8 cellular contexts compared by ENCODE assay signal in genomic region chr17:72239548-72239947, GRCh38.
"Had no signal": no experiment of that assay in that cellular context is flagged by ENCODE, and none has a peak within 500 bp of the region (broad histone marks: within the 10 kb centered on the region; RNA-seq: fewer than 3 reads in every experiment).

No MANE protein-coding gene starts in this region.

- DNase-seq: GM23248, GOT3, H7, KBM-7 had no signal

- H3K4me1 ChIP-seq: HAP-1 had no signal

- ATAC-seq: HCT116, HepG2 had no signal

- H3K36me3 ChIP-seq: HAP-1 had no signal

- H3K4me3 ChIP-seq: GM23248, HAP-1 had no signal

- FAIRE-seq: HepG2 had no signal

- H3K9ac ChIP-seq: GM23248 had no signal

- H2AFZ ChIP-seq: GM23248 had no signal

- H3K27ac ChIP-seq: GM23248, HL-60 had no signal
